In genomic region chr3:110314512-110315114, GRCh38 we compare ENCODE assay signal across 8 cellular contexts.
DNase-seq lines count a peak whose midpoint lies in the region; ATAC-seq, FAIRE-seq and TF ChIP-seq lines count a peak whose summit lies in the region.

No MANE protein-coding gene starts in this region.

- H3K4me3 Mint-ChIP-seq in activated T-cell treated with anti-CD3 and anti-CD28 coated beads, Interleukin-2, amount 50 U/mL, for 4 hours = no peak overlapping the region

- ATAC-seq in GM21423 (IDR thresholded peaks at IDR 0.05; ENCODE audit: unreplicated experiment) (peak; percentile 94), foreskin keratinocyte (peak; percentile 78)
- ATAC-seq in activated T-cell treated with anti-CD3 and anti-CD28 coated beads, Interleukin-2, amount 50 U/mL, for 4 hours = peak; percentile 58 to 72

- no peaks in the 10 kb centered on the region for H3K9me3 Mint-ChIP-seq in activated T-cell treated with anti-CD3 and anti-CD28 coated beads, Interleukin-2, amount 50 U/mL, for 4 hours

- no TSS peak for BruUV-seq in OCI-LY7 (replicated peaks; lab: Mats Ljungman, UMichigan)

- H3K79me2 ChIP-seq in OCI-LY7 (ENCODE audit: insufficient read depth, low read depth, low read length) (no peaks in the 10 kb centered on the region), parathyroid adenoma (no peaks in the 10 kb centered on the region)

- POLR2A ChIA-PET in OCI-LY7 (lab: Charles Lee) = interaction anchor here (0.6 kb wide), 2 partner anchors 524 to 1426 kb away, joined by 3 to 5 read pairs; no protein-coding TSS in a partner anchor

- H4K20me1 ChIP-seq in OCI-LY7 (ENCODE audit: insufficient read depth, low read length) = no peaks in the 10 kb centered on the region

- H3K4me3 ChIP-seq in OCI-LY7 (ENCODE audit: low read depth, low read length, poor library complexity, severe bottlenecking) = no peak overlapping the region
- no peak overlapping the region for H3K4me3 ChIP-seq in parathyroid adenoma (ENCODE audit: low read depth, low read length)

- H3K4me1 Mint-ChIP-seq in activated T-cell treated with anti-CD3 and anti-CD28 coated beads, Interleukin-2, amount 50 U/mL, for 4 hours (ENCODE audit: low read depth) = peaks cover 5% of the 10 kb centered on the region

- H3K4me2 ChIP-seq in OCI-LY7 (ENCODE audit: low read length) (no peak overlapping the region), parathyroid adenoma (ENCODE audit: low read length) (no peak overlapping the region)

- no peak overlapping the region for H2AFZ ChIP-seq in OCI-LY7 (ENCODE audit: low read length)
- H2AFZ ChIP-seq in parathyroid adenoma = no peak overlapping the region

- CTCF ChIA-PET in OCI-LY7 (lab: Charles Lee; ENCODE audit: unreplicated experiment) = no interaction called here

- no peaks in the 10 kb centered on the region for H3K36me3 Mint-ChIP-seq in activated T-cell treated with anti-CD3 and anti-CD28 coated beads, Interleukin-2, amount 50 U/mL, for 4 hours (ENCODE audit: insufficient read depth)

- H3K9ac ChIP-seq in parathyroid adenoma = no peak overlapping the region

- TF ChIP-seq CTCF in OCI-LY7 (conservative IDR thresholded peaks at IDR 0.05; ENCODE audit: low read length) = peak; percentile 82
- peak; percentile 72 for TF ChIP-seq CTCF in foreskin keratinocyte (conservative IDR thresholded peaks at IDR 0.05)
- TF ChIP-seq CTCF in parathyroid adenoma (IDR thresholded peaks at IDR 0.05) = peak; percentile 52

- no peaks in the 10 kb centered on the region for H3K4me1 ChIP-seq in OCI-LY7 (ENCODE audit: insufficient read depth, low read length, poor library complexity, severe bottlenecking)
- no peaks in the 10 kb centered on the region for H3K4me1 ChIP-seq in foreskin keratinocyte
- no peaks in the 10 kb centered on the region for H3K4me1 ChIP-seq in parathyroid adenoma

- H3K27me3 ChIP-seq in foreskin keratinocyte (no peaks in the 10 kb centered on the region), parathyroid adenoma (ENCODE audit: control insufficient read depth, insufficient read depth, low read length) (no peaks in the 10 kb centered on the region)

- intact Hi-C loops in OCI-LY7 (cut with micrococcal nuclease; ENCODE audit: unreplicated experiment) = no loop called here

- H3K9me2 ChIP-seq in OCI-LY7 (ENCODE audit: insufficient read depth, low read length) = no peaks in the 10 kb centered on the region

- H3K9me3 ChIP-seq in OCI-LY7 (ENCODE audit: low read length) (no peaks in the 10 kb centered on the region), parathyroid adenoma (ENCODE audit: control insufficient read depth, low read length) (no peaks in the 10 kb centered on the region)

- H3K27ac ChIP-seq in OCI-LY7 (ENCODE audit: low read depth, low read length, poor library complexity, severe bottlenecking) = no peak overlapping the region
- H3K27ac ChIP-seq in foreskin keratinocyte = no peak overlapping the region
- H3K27ac ChIP-seq in parathyroid adenoma = no peak overlapping the region

- peaks cover 2% of the 10 kb centered on the region for H3K27me3 Mint-ChIP-seq in activated T-cell treated with anti-CD3 and anti-CD28 coated beads, Interleukin-2, amount 50 U/mL, for 4 hours (ENCODE audit: low read depth)

- peak; percentile 23 for FAIRE-seq in urothelium cell line (lab: Jason Lieb, UNC)

- no peaks in the 10 kb centered on the region for H3K36me3 ChIP-seq in OCI-LY7 (ENCODE audit: insufficient read depth, low read length)
- no peaks in the 10 kb centered on the region for H3K36me3 ChIP-seq in parathyroid adenoma (ENCODE audit: control insufficient read depth, insufficient read depth, low read length)

- DNase-seq in Daoy (ENCODE audit: low read depth) = peak; percentile 50
- peak; percentile 33 for DNase-seq in HPDE6-E6E7 (ENCODE audit: extremely low spot score)
- peak; percentile 65 for DNase-seq in OCI-LY7 (ENCODE audit: low spot score)
- DNase-seq in activated T-cell treated with anti-CD3 and anti-CD28 coated beads, Interleukin-2, amount 50 U/mL, for 4 hours = peak; percentile 46
- DNase-seq in foreskin keratinocyte = peak in 1 of 2 donors; percentile 52
- peak; percentile 62 for DNase-seq in urothelium cell line (ENCODE audit: low spot score)
